Comparison of ENCODE assay signal across 1 cellular context in the genomic region with DNA sequence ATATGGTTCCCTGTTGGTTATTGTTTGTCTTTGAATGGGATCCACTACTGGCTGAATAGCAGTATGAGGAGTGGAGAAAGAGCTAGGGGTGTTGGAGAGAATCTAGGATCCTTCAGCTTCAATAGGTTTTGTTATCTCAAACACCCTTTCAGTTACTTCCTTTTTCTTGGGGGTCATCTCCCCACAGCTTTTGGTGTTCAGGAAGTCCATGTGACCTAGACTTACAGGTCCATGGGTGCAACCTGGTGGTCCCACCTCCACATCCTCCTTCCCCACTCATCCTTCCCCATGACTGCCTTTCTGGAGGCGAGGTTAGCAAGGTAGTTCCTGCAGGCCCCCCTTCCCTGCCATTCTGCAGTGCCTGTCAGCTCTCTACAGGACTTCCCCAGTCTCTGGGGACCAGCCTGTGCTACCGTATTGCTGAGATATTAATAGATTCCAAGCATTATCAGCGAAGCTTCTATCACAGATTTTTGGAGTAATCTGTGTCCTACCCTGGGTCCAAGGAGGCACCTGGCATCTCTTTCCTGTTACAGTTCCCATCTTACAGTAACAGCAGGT.
TF ChIP-seq lines count a peak whose summit lies in the region.

No MANE protein-coding gene starts in this region.

TF ChIP-seq in IMR-90, 13 proteins besides CTCF, POLR2A, EP300 and RAD21:
- TF ChIP-seq, protein P1, sequence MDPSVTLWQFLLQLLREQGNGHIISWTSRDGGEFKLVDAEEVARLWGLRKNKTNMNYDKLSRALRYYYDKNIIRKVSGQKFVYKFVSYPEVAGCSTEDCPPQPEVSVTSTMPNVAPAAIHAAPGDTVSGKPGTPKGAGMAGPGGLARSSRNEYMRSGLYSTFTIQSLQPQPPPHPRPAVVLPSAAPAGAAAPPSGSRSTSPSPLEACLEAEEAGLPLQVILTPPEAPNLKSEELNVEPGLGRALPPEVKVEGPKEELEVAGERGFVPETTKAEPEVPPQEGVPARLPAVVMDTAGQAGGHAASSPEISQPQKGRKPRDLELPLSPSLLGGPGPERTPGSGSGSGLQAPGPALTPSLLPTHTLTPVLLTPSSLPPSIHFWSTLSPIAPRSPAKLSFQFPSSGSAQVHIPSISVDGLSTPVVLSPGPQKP (IDR thresholded peaks at IDR 0.05; ENCODE audit: borderline replicate concordance, low read depth, low read length), result no peak
- no peak for TF ChIP-seq CHD1 (IDR thresholded peaks at IDR 0.05; ENCODE audit: low read depth, low read length)
- no peak for TF ChIP-seq MAZ (IDR thresholded peaks at IDR 0.05; ENCODE audit: borderline replicate concordance, low read depth, low read length)
- no peak for TF ChIP-seq FOS (IDR thresholded peaks at IDR 0.05; ENCODE audit: low read depth, low read length)
- TF ChIP-seq, protein P2, sequence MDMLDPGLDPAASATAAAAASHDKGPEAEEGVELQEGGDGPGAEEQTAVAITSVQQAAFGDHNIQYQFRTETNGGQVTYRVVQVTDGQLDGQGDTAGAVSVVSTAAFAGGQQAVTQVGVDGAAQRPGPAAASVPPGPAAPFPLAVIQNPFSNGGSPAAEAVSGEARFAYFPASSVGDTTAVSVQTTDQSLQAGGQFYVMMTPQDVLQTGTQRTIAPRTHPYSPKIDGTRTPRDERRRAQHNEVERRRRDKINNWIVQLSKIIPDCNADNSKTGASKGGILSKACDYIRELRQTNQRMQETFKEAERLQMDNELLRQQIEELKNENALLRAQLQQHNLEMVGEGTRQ (IDR thresholded peaks at IDR 0.05; ENCODE audit: low read depth, low read length), result no peak
- TF ChIP-seq NFE2L2 (IDR thresholded peaks at IDR 0.05; ENCODE audit: low read depth, low read length), result no peak
- no peak for TF ChIP-seq BHLHE40 (IDR thresholded peaks at IDR 0.05; ENCODE audit: low read depth, low read length)
- TF ChIP-seq RFX5 (IDR thresholded peaks at IDR 0.05; ENCODE audit: low read depth, low read length), result no peak
- no peak for TF ChIP-seq CEBPB (IDR thresholded peaks at IDR 0.05; ENCODE audit: low read depth, low read length)
